Comparison of ENCODE assay signal across 16 cellular contexts in genomic region chr1:226149806-226150205, GRCh38. TPM values are rescaled to one million over a fixed set of nuclear protein-coding genes. Genes with fewer than 3 reads are reported as not detected.
A peak's percentile ranks its signal among the peaks of the same experiment; 100 is the strongest.
DNase-seq lines count a peak whose midpoint lies in the region; ATAC-seq, FAIRE-seq and TF ChIP-seq lines count a peak whose summit lies in the region.
"Had no signal": no experiment of that assay in that cellular context is flagged by ENCODE, and none has a peak within 500 bp of the region (broad histone marks: within the 10 kb centered on the region; RNA-seq: fewer than 3 reads in every experiment).

No MANE protein-coding gene starts in this region.

- CTCF ChIA-PET in Caco-2 (lab: Charles Lee): interaction anchor here (0.6 to 1.9 kb wide), 7 partner anchors 22 to 214 kb away, joined by 3 to 19 read pairs (median 4); no protein-coding TSS in a partner anchor

- intact Hi-C loops in Caco-2 (cut with micrococcal nuclease; ENCODE audit: unreplicated experiment): loop anchor here (1.0 kb wide), 1 partner anchor 25 kb away; no protein-coding TSS in a partner anchor

- H3K27me3 ChIP-seq in Caco-2 (replicated peaks; ENCODE audit: control insufficient read depth, insufficient read depth, low read length) (no peaks in the 10 kb centered on the region), SJCRH30 (no peaks in the 10 kb centered on the region)
- H3K27me3 ChIP-seq: spleen had no signal

- no TSS peak for BruUV-seq in Caco-2 (replicated peaks; lab: Mats Ljungman, UMichigan)

- H3K36me3 ChIP-seq in Caco-2 (ENCODE audit: control insufficient read depth, insufficient read depth, low read length) (peaks cover 4% of the 10 kb centered on the region; the same call in 1 of the 2 replicates), SJCRH30 (peaks cover 61% of the 10 kb centered on the region)

- POLR2A ChIA-PET in Caco-2 (lab: Charles Lee): interaction anchor here (0.6 to 1.2 kb wide), 3 partner anchors 22 to 1483 kb away, joined by 4 to 11 read pairs (median 6); no protein-coding TSS in a partner anchor

- H3K36me3 Mint-ChIP-seq in Caco-2 (ENCODE audit: insufficient read depth, unreplicated experiment): peaks cover 76% of the 10 kb centered on the region

- H3K4me3 ChIP-seq in Caco-2 (ENCODE audit: low read depth, low read length) (no peak overlapping the region), astrocyte of the spinal cord (ENCODE audit: low read depth, low read length) (no peak overlapping the region), SJCRH30 (no peak overlapping the region)
- H3K4me3 ChIP-seq: spleen had no signal

- H3K9me3 Mint-ChIP-seq in Caco-2 (ENCODE audit: unreplicated experiment): no peaks in the 10 kb centered on the region
- H3K9me3 Mint-ChIP-seq: activated naive CD8-positive, alpha-beta T cell treated with anti-CD3 and anti-CD28 coated beads for 36 hours; mesothelial cell of epicardium had no signal

- DNase-seq in Caco-2: peak; percentile 56 to 69
- DNase-seq in HTR-8/SVneo (ENCODE audit: insufficient read length, low spot score): peak; percentile 24
- no peak for DNase-seq in astrocyte of the spinal cord (ENCODE audit: low read depth, low spot score)
- DNase-seq in left kidney (ENCODE audit: low read depth, low spot score): peak; percentile 36
- no peak for DNase-seq in G401 (ENCODE audit: low spot score)
- no peak for DNase-seq in SJCRH30
- no peak for DNase-seq in caudate nucleus (lab: John Stamatoyannopoulos, UW)
- DNase-seq: activated naive CD8-positive, alpha-beta T cell treated with anti-CD3 and anti-CD28 coated beads for 36 hours; Calu3; cerebellar nuclear complex; NCI-H2081; occipital lobe; spleen had no signal

- no peaks in the 10 kb centered on the region for H3K4me1 ChIP-seq in Caco-2
- H3K4me1 ChIP-seq in SJCRH30: no peaks in the 10 kb centered on the region

- no peak for FAIRE-seq in HTR-8/SVneo (lab: Jason Lieb, UNC)

- H3K27ac ChIP-seq in SJCRH30 (no peak overlapping the region), caudate nucleus (ENCODE audit: low read depth, low read length) (no peak overlapping the region)
- H3K27ac ChIP-seq: KMS-11, spleen had no signal

- no peaks in the 10 kb centered on the region for H3K27me3 Mint-ChIP-seq in Caco-2 (ENCODE audit: insufficient read depth, unreplicated experiment)
- H3K27me3 Mint-ChIP-seq: activated naive CD8-positive, alpha-beta T cell treated with anti-CD3 and anti-CD28 coated beads for 36 hours had no signal

- TF ChIP-seq CTCF in Caco-2 (IDR thresholded peaks at IDR 0.05; ENCODE audit: insufficient read depth in 1 of 2, low read depth in 1 of 2, low read length in 1 of 2, severe bottlenecking in 1 of 2, unreplicated experiment in 1 of 2): peak in 1 of 2 experiments; percentile 25
- TF ChIP-seq CTCF in astrocyte of the spinal cord (IDR thresholded peaks at IDR 0.05; ENCODE audit: low read depth, low read length): peak; percentile 16

- no peak for ATAC-seq in HG02678 (IDR thresholded peaks at IDR 0.05; ENCODE audit: unreplicated experiment)

- peaks cover 7% of the 10 kb centered on the region for H3K4me1 Mint-ChIP-seq in Caco-2 (ENCODE audit: low read depth, unreplicated experiment)
- H3K4me1 Mint-ChIP-seq: activated naive CD8-positive, alpha-beta T cell treated with anti-CD3 and anti-CD28 coated beads for 36 hours; mesothelial cell of epicardium had no signal

- H3K4me3 Mint-ChIP-seq in Caco-2 (ENCODE audit: unreplicated experiment): no peak overlapping the region
- H3K4me3 Mint-ChIP-seq: activated naive CD8-positive, alpha-beta T cell treated with anti-CD3 and anti-CD28 coated beads for 36 hours; mesothelial cell of epicardium had no signal

- H3K9me3 ChIP-seq in Caco-2: no peaks in the 10 kb centered on the region
- no peaks in the 10 kb centered on the region for H3K9me3 ChIP-seq in SJCRH30 (replicated peaks)
- H3K9me3 ChIP-seq: spleen had no signal

- no peak overlapping the region for H3K27ac Mint-ChIP-seq in Caco-2 (ENCODE audit: unreplicated experiment)
- H3K27ac Mint-ChIP-seq: activated naive CD8-positive, alpha-beta T cell treated with anti-CD3 and anti-CD28 coated beads for 36 hours; mesothelial cell of epicardium had no signal

- in situ Hi-C loops in astrocyte of the spinal cord (cut with HindIII; ENCODE audit: low sequenced_read_pairs): no loop called here
- in situ Hi-C loops in G401 (cut with HindIII; ENCODE audit: low sequenced_read_pairs): no loop called here

RNA-seq across cellular contexts. Expression of gene ACBD3, which starts 36.7 kb away (rescaled TPM):
- total RNA-seq in Caco-2 (2022): 38.5 and 41.7 TPM in 2 replicates
- 19.4 and 21.3 TPM in 2 replicates for total RNA-seq in G401 (2014; rRNA removed; shearing (Covaris generic))
- total RNA-seq in SJCRH30 (2014; rRNA removed; shearing (Covaris generic)): 41.6 and 48.8 TPM in 2 replicates

Comparison
In these comparisons a context has a peak if more than half of its experiments do, and no peak if none do; other contexts are left out.
1. DNase-seq: peak in Caco-2 (2 of 2), HTR-8/SVneo (single experiment) and left kidney (single experiment); none in astrocyte of the spinal cord (single experiment), G401 (single experiment), SJCRH30 (0 of 2) and caudate nucleus (0 of 61).